8 cellular contexts compared by ENCODE assay signal in the genomic region with DNA sequence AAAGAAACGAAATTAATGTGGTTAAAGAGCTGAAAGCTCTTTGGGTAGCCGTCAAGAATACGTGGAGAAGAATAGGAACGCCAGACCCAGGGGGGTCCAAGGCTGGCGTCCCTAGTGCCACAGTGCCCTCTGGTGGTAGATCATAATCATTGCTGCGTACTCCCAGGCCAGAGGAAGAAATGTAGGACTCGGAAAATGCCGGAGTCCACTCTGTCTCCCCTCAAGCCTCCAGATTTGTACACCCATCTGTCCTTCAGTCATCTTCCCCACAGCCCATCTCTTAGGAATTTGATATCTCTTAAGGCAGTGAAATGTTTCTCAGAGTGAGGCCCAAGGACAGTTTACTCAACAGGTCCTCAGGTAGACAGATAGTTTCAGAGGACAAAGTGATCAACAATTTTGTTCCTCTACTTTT. TPM values are rescaled to one million over a fixed set of nuclear protein-coding genes. Genes with fewer than 3 reads are reported as not detected.
A peak's percentile ranks its signal among the peaks of the same experiment; 100 is the strongest.
DNase-seq lines count a peak whose midpoint lies in the region; ATAC-seq, FAIRE-seq and TF ChIP-seq lines count a peak whose summit lies in the region.

No MANE protein-coding gene starts in this region.

- H3K4me2 ChIP-seq in H1 (ENCODE audit: insufficient read depth in 1 of 2, low read depth in 2 of 2, low read length in 2 of 2), result no peak overlapping the region

- H3K9ac ChIP-seq in H1 (replicated peaks in 1 of 4; ENCODE audit: extremely low read depth in 1 of 4, low read depth in 3 of 4, low read length in 3 of 4), result no peak overlapping the region

- H2BK15ac ChIP-seq in H1 (ENCODE audit: low read length), result no peak overlapping the region; the same call in 1 of the 2 replicates

- H4K20me1 ChIP-seq in H1 (replicated peaks in 1 of 2; ENCODE audit: control insufficient read depth in 1 of 2, insufficient read depth in 2 of 2, low read length in 2 of 2), result no peaks in the 10 kb centered on the region

- no peaks in the 10 kb centered on the region for H3K79me1 ChIP-seq in H1 (ENCODE audit: low read depth, low read length)

- no peak overlapping the region for H3K56ac ChIP-seq in H1 (replicated peaks; ENCODE audit: insufficient read length, low read depth, low read length)

- no peaks in the 10 kb centered on the region for H3K36me3 Mint-ChIP-seq in activated CD8-positive, alpha-beta T cell treated with anti-CD3 and anti-CD28 coated beads, Interleukin-2, amount 10 ng/mL, durations not matched to agents 7 days and 5 days (ENCODE audit: low read depth)

- H2BK20ac ChIP-seq in H1 (ENCODE audit: low read length), result no peak overlapping the region

- no peak overlapping the region for H2AK5ac ChIP-seq in H1 (ENCODE audit: low read depth, low read length)

- no peak overlapping the region for H3K27ac Mint-ChIP-seq in activated CD8-positive, alpha-beta T cell treated with anti-CD3 and anti-CD28 coated beads, Interleukin-2, amount 10 ng/mL, durations not matched to agents 7 days and 5 days

- H3K27me3 Mint-ChIP-seq in activated CD8-positive, alpha-beta T cell treated with anti-CD3 and anti-CD28 coated beads, Interleukin-2, amount 10 ng/mL, durations not matched to agents 7 days and 5 days (ENCODE audit: low read depth), result peaks cover 3% of the 10 kb centered on the region

- peak overlapping the region; percentile 81 for H4K91ac ChIP-seq in H1 (replicated peaks; ENCODE audit: insufficient read length, low read length)

- peaks cover 0 to 5% (median 3%) of the 10 kb centered on the region in 4 experiments; a peak in 3 of 7 replicates for H3K4me1 ChIP-seq in H1 (replicated peaks in 1 of 4; ENCODE audit: control insufficient read depth in 3 of 4, insufficient read depth in 4 of 4, low read length in 3 of 4)

- 30% methylated on average over 8 of the region's 8 CpGs; no CpG with 5 or more reads in 1 of the 2 experiments for WGBS in H1 (ENCODE audit: extremely low coverage in 1 of 2, insufficient coverage in 1 of 2, insufficient read length in 1 of 2, insufficient replicate concordance in 2 of 2, low coverage in 1 of 2, low lambda C conversion rate in 2 of 2, missing lambda C conversion rate in 1 of 2), 2 experiments

- no peaks in the 10 kb centered on the region for H3K36me3 ChIP-seq in H1 (ENCODE audit: control insufficient read depth in 2 of 4, insufficient read depth in 4 of 4, low read length in 3 of 4)

- no peaks in the 10 kb centered on the region for H3K9me3 Mint-ChIP-seq in activated CD8-positive, alpha-beta T cell treated with anti-CD3 and anti-CD28 coated beads, Interleukin-2, amount 10 ng/mL, durations not matched to agents 7 days and 5 days (ENCODE audit: insufficient read depth)

- H3K27ac ChIP-seq in H1 (ENCODE audit: low read depth, low read length), result no peak overlapping the region

- DNase-seq in DMS53 treated with DMSO at 0.1 percent for 48 hours (lab: John Stamatoyannopoulos, UW; ENCODE audit: unreplicated experiment) (peak; percentile 86), NCI-H774 (lab: John Stamatoyannopoulos, UW) (peak; percentile 65), H1 (ENCODE audit: low read depth in 1 of 2, low spot score in 2 of 2) (peak in 1 of 2 experiments; percentile 85), mucosa of gallbladder (ENCODE audit: low spot score) (peak; percentile 48), mesenteric fat pad (ENCODE audit: low spot score) (no peak)
- DNase-seq in activated CD8-positive, alpha-beta T cell treated with anti-CD3 and anti-CD28 coated beads, Interleukin-2, amount 10 ng/mL, durations not matched to agents 7 days and 5 days, result peak; percentile 71
- peak; percentile 9 for DNase-seq in stimulated activated CD8-positive, alpha-beta memory T cell treated with anti-CD3 and anti-CD28 coated beads, Interleukin-7, amount 100 ng/mL, for 24 hours (ENCODE audit: low read depth)

- H3K4me3 Mint-ChIP-seq in activated CD8-positive, alpha-beta T cell treated with anti-CD3 and anti-CD28 coated beads, Interleukin-2, amount 10 ng/mL, durations not matched to agents 7 days and 5 days, result no peak overlapping the region

- POLR2A ChIA-PET in activated CD8-positive, alpha-beta T cell treated with anti-CD3 and anti-CD28 coated beads, Interleukin-2, amount 10 ng/mL, durations not matched to agents 7 days and 5 days (lab: Charles Lee), result no interaction called here
- POLR2A ChIA-PET in H1 (lab: Charles Lee; ENCODE audit: partially characterized antibody), result interaction anchor here (0.9 to 1.5 kb wide), 3 partner anchors 80 to 229 kb away, joined by 3 to 5 read pairs (median 5); partner anchors contain the start of gene CD9

- H3K4ac ChIP-seq in H1 (replicated peaks; ENCODE audit: insufficient read length, low read depth, low read length), result peak overlapping the region; percentile 99

- peak; percentile 98 to 99 for TF ChIP-seq RAD21 in H1 (IDR thresholded peaks at IDR 0.05 in 1 of 2, conservative IDR thresholded peaks at IDR 0.05 in 1 of 2; ENCODE audit: low read depth in 2 of 2, low read length in 2 of 2)

- peak; percentile 83 to 92 (median 91) for TF ChIP-seq CTCF in H1 (IDR thresholded peaks at IDR 0.05; ENCODE audit: control extremely low read depth in 1 of 3, insufficient read depth in 1 of 3, low read depth in 1 of 3, low read length in 3 of 3)

- CTCF ChIA-PET in activated CD8-positive, alpha-beta T cell treated with anti-CD3 and anti-CD28 coated beads, Interleukin-2, amount 10 ng/mL, durations not matched to agents 7 days and 5 days (lab: Charles Lee), result interaction anchor here (0.6 to 4.0 kb wide), 23 partner anchors 9 to 299 kb away, joined by 3 to 22 read pairs (median 4); no protein-coding TSS in a partner anchor
- CTCF ChIA-PET in H1 (lab: Charles Lee; ENCODE audit: partially characterized antibody), result interaction anchor here (0.6 to 8.1 kb wide), 53 partner anchors 10 to 559 kb away, joined by 3 to 182 read pairs (median 5); partner anchors contain the start of gene CD9

- no peak for TF ChIP-seq POLR2A in H1 (IDR thresholded peaks at IDR 0.05; ENCODE audit: control extremely low read depth in 1 of 2, low read depth in 2 of 2, low read length in 2 of 2)

- H4K8ac ChIP-seq in H1 (ENCODE audit: extremely low read depth, insufficient read depth, low read length), result no peak overlapping the region

- H3K18ac ChIP-seq in H1 (ENCODE audit: extremely low read depth, low read length), result peak overlapping the region; percentile 71

- H3K9me3 ChIP-seq in H1 (ENCODE audit: insufficient read depth in 2 of 2, low read depth in 1 of 2, low read length in 1 of 2), result peaks cover 0 to 2% of the 10 kb centered on the region in 2 experiments; a peak in 1 of 4 replicates

- H4K5ac ChIP-seq in H1 (ENCODE audit: insufficient read length, low read depth, low read length), result no peak overlapping the region

- peak; percentile 52 for FAIRE-seq in H1 (lab: Jason Lieb, UNC)

- no peak for TF ChIP-seq EP300 in H1 (IDR thresholded peaks at IDR 0.05; ENCODE audit: borderline replicate concordance in 1 of 2, low read depth in 2 of 2, low read length in 2 of 2)

- H3K79me2 ChIP-seq in H1 (ENCODE audit: control insufficient read depth in 1 of 2, insufficient read depth in 2 of 2, low read length in 2 of 2), result no peaks in the 10 kb centered on the region

- no peak overlapping the region for H2BK120ac ChIP-seq in H1 (replicated peaks; ENCODE audit: low read depth, low read length)

- H2BK12ac ChIP-seq in H1 (ENCODE audit: low read depth, low read length), result no peak overlapping the region; the same call in 1 of the 2 replicates

- no peak overlapping the region for H3K4me3 ChIP-seq in H1 (ENCODE audit: extremely low read depth in 1 of 4, insufficient read depth in 2 of 4, low read depth in 3 of 4, low read length in 4 of 4)

- peaks cover 4% of the 10 kb centered on the region for H3K4me1 Mint-ChIP-seq in activated CD8-positive, alpha-beta T cell treated with anti-CD3 and anti-CD28 coated beads, Interleukin-2, amount 10 ng/mL, durations not matched to agents 7 days and 5 days (ENCODE audit: low read depth)

- H3K27me3 ChIP-seq in H1 (replicated peaks in 1 of 4; ENCODE audit: control insufficient read depth in 3 of 4, extremely low read depth in 1 of 4, insufficient read depth in 3 of 4, low read length in 3 of 4), result peaks cover 0 to 2% (median 0%) of the 10 kb centered on the region in 4 experiments; a peak in 2 of 7 replicates

- H3K23ac ChIP-seq in H1 (ENCODE audit: insufficient read length), result no peak overlapping the region

- ATAC-seq in HG03342 (IDR thresholded peaks at IDR 0.05; ENCODE audit: unreplicated experiment), result peak; percentile 64
- ATAC-seq in activated CD8-positive, alpha-beta T cell treated with anti-CD3 and anti-CD28 coated beads, Interleukin-2, amount 10 ng/mL, durations not matched to agents 7 days and 5 days, result peak; percentile 86

- no peak overlapping the region for H3K14ac ChIP-seq in H1 (ENCODE audit: insufficient read length)

- H2AFZ ChIP-seq in H1 (ENCODE audit: low read length), result peak overlapping the region; percentile 98; the same call in 1 of the 2 replicates

- no peak overlapping the region for H2BK5ac ChIP-seq in H1 (ENCODE audit: low read depth, low read length)

- H3K23me2 ChIP-seq in H1 (ENCODE audit: low read depth, low read length), result no peaks in the 10 kb centered on the region

RNA-seq across cellular contexts. Expression of gene PLEKHG6, which starts 25.4 kb away (rescaled TPM):
- total RNA-seq in activated CD8-positive, alpha-beta T cell treated with anti-CD3 and anti-CD28 coated beads, Interleukin-2, amount 10 ng/mL, durations not matched to agents 7 days and 5 days, result under 1 TPM in 1 of 2 experiments, not detected in 1; 0.47 TPM
- 25.5 and 32.5 TPM in 2 replicates for total RNA-seq in H1 (2021; fragmentation: NEBNext Ultra II Directional; extraction: Animal tissue kit (Norgen Biotek cat#: 25700))
- polyA plus RNA-seq in H1 (2011; rRNA removed), result 23.1 and 38.1 TPM in 2 replicates
- 30.4 TPM for polyA plus RNA-seq in H1 (2011; cell fraction: cytosol; rRNA removed)
- polyA plus RNA-seq in H1 (2011; cell fraction: nucleus; rRNA removed), result 49.3 TPM
- 22.6 to 29.6 TPM (median 26.3 TPM) in 4 replicates for polyA plus RNA-seq in H1 (2012, experiment 1 of 2)
- polyA plus RNA-seq in H1 (2012, experiment 2 of 2), result 28.8 TPM
- polyA plus RNA-seq in H1 (2013, experiment 1 of 2), result 18.8 TPM
- polyA plus RNA-seq in H1 (2013, experiment 2 of 2), result 18.5 TPM
- 22.1 and 28.7 TPM in 2 replicates for polyA minus RNA-seq in H1 (2011; rRNA and poly(A)+ RNA removed)
- polyA minus RNA-seq in H1 (2011; cell fraction: cytosol; rRNA and poly(A)+ RNA removed), result 17.8 TPM
- 17.7 TPM for polyA minus RNA-seq in H1 (2011; cell fraction: nucleus; rRNA and poly(A)+ RNA removed)
- total RNA-seq in mucosa of gallbladder (64.9 TPM), mesenteric fat pad (52.2 TPM)

RNA-seq across cellular contexts. Expression of gene TNFRSF1A, which starts 56.8 kb away (rescaled TPM):
- 10 to 100 TPM; 58.8 to 63.4 TPM for total RNA-seq in activated CD8-positive, alpha-beta T cell treated with anti-CD3 and anti-CD28 coated beads, Interleukin-2, amount 10 ng/mL, durations not matched to agents 7 days and 5 days
- 42.1 and 45.8 TPM in 2 replicates for total RNA-seq in H1 (2021; fragmentation: NEBNext Ultra II Directional; extraction: Animal tissue kit (Norgen Biotek cat#: 25700))
- polyA plus RNA-seq in H1 (2011; rRNA removed), result 28.7 and 48.7 TPM in 2 replicates
- polyA plus RNA-seq in H1 (2011; cell fraction: cytosol; rRNA removed), result 29.1 TPM
- polyA plus RNA-seq in H1 (2011; cell fraction: nucleus; rRNA removed), result 46.5 TPM
- polyA plus RNA-seq in H1 (2012, experiment 1 of 2), result 40.7 to 46.5 TPM (median 44.7 TPM) in 4 replicates
- polyA plus RNA-seq in H1 (2012, experiment 2 of 2), result 56.1 TPM
- 75.2 TPM for polyA plus RNA-seq in H1 (2013, experiment 1 of 2)
- 89.3 TPM for polyA plus RNA-seq in H1 (2013, experiment 2 of 2)
- 33.4 and 50.9 TPM in 2 replicates for polyA minus RNA-seq in H1 (2011; rRNA and poly(A)+ RNA removed)
- polyA minus RNA-seq in H1 (2011; cell fraction: cytosol; rRNA and poly(A)+ RNA removed), result 28.5 TPM
- polyA minus RNA-seq in H1 (2011; cell fraction: nucleus; rRNA and poly(A)+ RNA removed), result 29.2 TPM
- total RNA-seq in mucosa of gallbladder (155 TPM), mesenteric fat pad (264 TPM)

Comparison
In these comparisons a context has a peak if more than half of its experiments do, and no peak if none do; other contexts are left out.
1. RNA of gene PLEKHG6, which starts 25.4 kb away (total RNA-seq): 64.9 TPM in mucosa of gallbladder (single experiment), 52.2 TPM in mesenteric fat pad (single experiment) and 25.5 to 32.5 TPM in H1; 0.47 TPM in activated CD8-positive, alpha-beta T cell treated with anti-CD3 and anti-CD28 coated beads, Interleukin-2, amount 10 ng/mL, durations not matched to agents 7 days and 5 days; every median in the first group is over 10 times any median in the second.